ENCODE assay signal across 8 cellular contexts in the genomic region with DNA sequence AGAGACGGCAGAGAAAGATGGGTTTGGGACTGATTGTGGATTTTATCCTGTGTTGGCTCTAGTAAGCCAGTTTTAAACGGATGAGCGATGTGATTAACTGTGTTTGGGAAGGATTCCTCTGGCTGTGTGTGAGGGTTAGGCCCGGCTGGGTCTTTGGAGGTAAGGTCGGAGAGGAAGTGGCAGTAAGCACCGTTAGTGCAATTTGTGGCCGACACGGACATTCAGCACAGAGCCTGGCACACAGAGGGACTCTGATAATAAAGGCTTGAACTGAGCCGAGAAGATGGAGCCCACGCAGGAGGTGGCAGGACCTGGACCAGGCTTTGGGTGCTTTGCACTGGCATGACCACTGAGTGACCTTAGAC. TPM values are rescaled to one million over a fixed set of nuclear protein-coding genes. Genes with fewer than 3 reads are reported as not detected.
DNase-seq lines count a peak whose midpoint lies in the region; ATAC-seq, FAIRE-seq and TF ChIP-seq lines count a peak whose summit lies in the region.

No MANE protein-coding gene starts in this region.

- H3K9ac ChIP-seq in SK-N-MC (ENCODE audit: insufficient read length) (peak overlapping the region; percentile 90), fibroblast of lung (ENCODE audit: insufficient read depth, low read length) (peak overlapping the region; percentile 92)

- ATAC-seq in GM23338: no peak
- no peak for ATAC-seq in gastrocnemius medialis
- ATAC-seq in HG03196 (IDR thresholded peaks at IDR 0.05; ENCODE audit: unreplicated experiment): no peak
- no peak for ATAC-seq in GM21381 (IDR thresholded peaks at IDR 0.05; ENCODE audit: unreplicated experiment)

- H3K27me3 ChIP-seq in GM23338 (ENCODE audit: insufficient read depth): peaks cover 13% of the 10 kb centered on the region
- H3K27me3 ChIP-seq in fibroblast of lung (ENCODE audit: control insufficient read depth, insufficient read depth, low read length): no peaks in the 10 kb centered on the region
- no peaks in the 10 kb centered on the region for H3K27me3 ChIP-seq in gastrocnemius medialis

- no peak overlapping the region for H2AFZ ChIP-seq in GM23338
- H2AFZ ChIP-seq in fibroblast of lung (ENCODE audit: low read length): no peak overlapping the region

- H3K27ac Mint-ChIP-seq in GM23338: no peak overlapping the region

- peaks cover 24% of the 10 kb centered on the region for H3K4me1 ChIP-seq in GM23338 (ENCODE audit: insufficient read depth)
- peaks cover 15% of the 10 kb centered on the region for H3K4me1 ChIP-seq in fibroblast of lung (ENCODE audit: control insufficient read depth, extremely low read depth, insufficient read depth, low read length)
- peaks cover 36 to 58% of the 10 kb centered on the region in 2 donors for H3K4me1 ChIP-seq in gastrocnemius medialis

- in situ Hi-C loops in gastrocnemius medialis (cut with MboI; ENCODE audit: low sequenced_read_pairs in 4 of 4): no loop called here

- H3K4me3 ChIP-seq in GM23338 (peak overlapping the region; percentile 94), SK-N-MC (peak overlapping the region; percentile 98), fibroblast of lung (replicated peaks in 1 of 4; ENCODE audit: control extremely low read depth in 1 of 4, insufficient read depth in 1 of 4, low read depth in 3 of 4, low read length in 4 of 4) (peak overlapping the region; percentile 74 to 83 (median 79)), gastrocnemius medialis (peak overlapping the region; percentile 86 to 95 (median 88))

- no peak for FAIRE-seq in GM19239 (lab: Jason Lieb, UNC)

- H3F3A ChIP-seq in GM23338 (replicated peaks; ENCODE audit: low read depth): peaks cover 18% of the 10 kb centered on the region

- no peak for TF ChIP-seq CTCF in GM23338 (conservative IDR thresholded peaks at IDR 0.05; ENCODE audit: low read depth in 2 of 2)
- no peak for TF ChIP-seq CTCF in fibroblast of lung (conservative IDR thresholded peaks at IDR 0.05 in 1 of 2, IDR thresholded peaks at IDR 0.05 in 1 of 2; ENCODE audit: low read depth in 1 of 2, low read length in 2 of 2)
- TF ChIP-seq CTCF in gastrocnemius medialis (IDR thresholded peaks at IDR 0.05 in 4 of 5, conservative IDR thresholded peaks at IDR 0.05 in 1 of 5): no peak

- no peaks in the 10 kb centered on the region for H3K9me2 ChIP-seq in GM23338 (ENCODE audit: insufficient read depth)

- 0 out of 2 replicates have a peak, but pooled peaks cover 6% of the 10 kb centered on the region for H4K20me1 ChIP-seq in GM23338 (replicated peaks; ENCODE audit: insufficient read depth)
- no peaks in the 10 kb centered on the region for H4K20me1 ChIP-seq in fibroblast of lung (ENCODE audit: control insufficient read depth, extremely low read depth, insufficient read depth, low read length)

- no peak for DNase-seq in GM23338 (ENCODE audit: low spot score)
- no peak for DNase-seq in SK-N-MC (ENCODE audit: low read depth, low spot score)
- DNase-seq in fibroblast of lung (ENCODE audit: low read depth in 2 of 2): no peak
- DNase-seq in gastrocnemius medialis: no peak
- DNase-seq in GM19239 (ENCODE audit: insufficient read length, low spot score): no peak
- DNase-seq in NCI-H2107 treated with DMSO at 0.1 percent for 48 hours (lab: John Stamatoyannopoulos, UW; ENCODE audit: unreplicated experiment): no peak

- peaks cover 15% of the 10 kb centered on the region for H3K27me3 Mint-ChIP-seq in GM23338 (ENCODE audit: insufficient read depth, low read depth, poor library complexity)

- H3K9me3 ChIP-seq in SK-N-MC (ENCODE audit: low read depth, low read length): no peaks in the 10 kb centered on the region
- H3K9me3 ChIP-seq in fibroblast of lung (ENCODE audit: control insufficient read depth, insufficient read depth, low read depth, low read length): no peaks in the 10 kb centered on the region
- H3K9me3 ChIP-seq in gastrocnemius medialis: no peaks in the 10 kb centered on the region

- TF ChIP-seq POLR2A in gastrocnemius medialis (IDR thresholded peaks at IDR 0.05): no peak

- peak overlapping the region; percentile 85 for H3K4me3 Mint-ChIP-seq in GM23338

- H3K36me3 Mint-ChIP-seq in GM23338 (ENCODE audit: low read depth): no peaks in the 10 kb centered on the region

- H3K4me2 ChIP-seq in GM23338 (peak overlapping the region; percentile 99), fibroblast of lung (ENCODE audit: extremely low read depth, insufficient read depth, low read length) (peak overlapping the region; percentile 93)

- intact Hi-C loops in gastrocnemius medialis (cut with DNase I; ENCODE audit: low total_unique reads): loop anchor here (5.0 kb wide), 1 partner anchor 176 kb away; a partner anchor contains a TSS

- peaks cover 30% of the 10 kb centered on the region for H3K4me1 Mint-ChIP-seq in GM23338

- H3K36me3 ChIP-seq in GM23338 (ENCODE audit: insufficient read depth): no peaks in the 10 kb centered on the region
- H3K36me3 ChIP-seq in SK-N-MC (ENCODE audit: insufficient read depth, low read length): no peaks in the 10 kb centered on the region; the same call in 1 of the 2 replicates
- H3K36me3 ChIP-seq in fibroblast of lung (ENCODE audit: control insufficient read depth, insufficient read depth, low read length): no peaks in the 10 kb centered on the region
- H3K36me3 ChIP-seq in gastrocnemius medialis: peaks cover 0 to 9% of the 10 kb centered on the region in 2 donors

- H3K27ac ChIP-seq in GM23338 (ENCODE audit: low read depth): no peak overlapping the region
- H3K27ac ChIP-seq in SK-N-MC: no peak overlapping the region
- peak overlapping the region; percentile 83 for H3K27ac ChIP-seq in fibroblast of lung (ENCODE audit: insufficient read depth, low read length)
- peak overlapping the region; percentile 93 to 99 (median 96) for H3K27ac ChIP-seq in gastrocnemius medialis

- 0 out of 2 replicates have a peak, but pooled peaks cover 2% of the 10 kb centered on the region for H3K79me2 ChIP-seq in GM23338 (replicated peaks; ENCODE audit: insufficient read depth)
- peaks cover 32% of the 10 kb centered on the region for H3K79me2 ChIP-seq in fibroblast of lung (ENCODE audit: control insufficient read depth, insufficient read depth, low read length)

- no peaks in the 10 kb centered on the region for H3K9me3 Mint-ChIP-seq in GM23338

TF ChIP-seq in GM23338, 12 proteins besides CTCF, POLR2A, EP300 and RAD21 (continues in another document):
- TF ChIP-seq JUNB (IDR thresholded peaks at IDR 0.05; ENCODE audit: unreplicated experiment) (no peak), EZH2 (IDR thresholded peaks at IDR 0.05; ENCODE audit: low read depth, unreplicated experiment) (no peak), ZNF114 (CRISPR knock-in tag; IDR thresholded peaks at IDR 0.05) (no peak), STAT1 (IDR thresholded peaks at IDR 0.05; ENCODE audit: unreplicated experiment) (no peak), ZNF331 (CRISPR knock-in tag; IDR thresholded peaks at IDR 0.05; ENCODE audit: low read depth) (no peak)
- TF ChIP-seq, protein P1, sequence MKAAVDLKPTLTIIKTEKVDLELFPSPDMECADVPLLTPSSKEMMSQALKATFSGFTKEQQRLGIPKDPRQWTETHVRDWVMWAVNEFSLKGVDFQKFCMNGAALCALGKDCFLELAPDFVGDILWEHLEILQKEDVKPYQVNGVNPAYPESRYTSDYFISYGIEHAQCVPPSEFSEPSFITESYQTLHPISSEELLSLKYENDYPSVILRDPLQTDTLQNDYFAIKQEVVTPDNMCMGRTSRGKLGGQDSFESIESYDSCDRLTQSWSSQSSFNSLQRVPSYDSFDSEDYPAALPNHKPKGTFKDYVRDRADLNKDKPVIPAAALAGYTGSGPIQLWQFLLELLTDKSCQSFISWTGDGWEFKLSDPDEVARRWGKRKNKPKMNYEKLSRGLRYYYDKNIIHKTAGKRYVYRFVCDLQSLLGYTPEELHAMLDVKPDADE (IDR thresholded peaks at IDR 0.05): no peak

RNA-seq across cellular contexts. Expression of a gene that starts 1.3 kb away (rescaled TPM):
- 22.7 and 23.5 TPM in 2 replicates for total RNA-seq in GM23338 (2014; rRNA removed; shearing (Covaris generic))
- polyA plus RNA-seq in GM23338 (2016; fragmentation: Nextera tagmentation; extraction: Ambion mirVana): 13.4 and 14.8 TPM in 2 replicates
- total RNA-seq in fibroblast of lung: 38.3 and 41.1 TPM in 2 replicates
- 47.0 and 56.0 TPM in 2 replicates for polyA plus RNA-seq in fibroblast of lung
- polyA plus RNA-seq in fibroblast of lung (2012): 43.5 and 43.6 TPM in 2 replicates
- polyA minus RNA-seq in fibroblast of lung (ENCODE audit: low replicate concordance): 54.0 and 84.5 TPM in 2 replicates
- 100 to 1,000 TPM; 123 to 186 (median 170) TPM for total RNA-seq in gastrocnemius medialis

RNA-seq across cellular contexts. Expression of a gene that starts 21.1 kb away (rescaled TPM):
- total RNA-seq in GM23338 (2014; rRNA removed; shearing (Covaris generic)): 88.2 and 93.2 TPM in 2 replicates
- polyA plus RNA-seq in GM23338 (2016; fragmentation: Nextera tagmentation; extraction: Ambion mirVana) (17.9 and 19.9 TPM in 2 replicates), fibroblast of lung (67.6 and 69.5 TPM in 2 replicates)
- total RNA-seq in fibroblast of lung (11.0 and 19.3 TPM in 2 replicates), gastrocnemius medialis (10 to 100 TPM; 20.0 to 51.0 (median 43.3) TPM)
- polyA plus RNA-seq in fibroblast of lung (2012): 81.1 and 108 TPM in 2 replicates
- 172 and 276 TPM in 2 replicates for polyA minus RNA-seq in fibroblast of lung (ENCODE audit: low replicate concordance)

RNA-seq across cellular contexts. Expression of a gene that starts 38.2 kb away (rescaled TPM):
- total RNA-seq in GM23338 (2014; rRNA removed; shearing (Covaris generic)): 20.9 and 24.1 TPM in 2 replicates
- polyA plus RNA-seq in GM23338 (2016; fragmentation: Nextera tagmentation; extraction: Ambion mirVana) (21.2 and 21.9 TPM in 2 replicates), fibroblast of lung (1.2 and 3.4 TPM in 2 replicates)
- total RNA-seq in fibroblast of lung (under 0.01 and 0.33 TPM in 2 replicates), gastrocnemius medialis (not detected)
- polyA plus RNA-seq in fibroblast of lung (2012): 0.90 and 2.2 TPM in 2 replicates
- 0.82 and 1.9 TPM in 2 replicates for polyA minus RNA-seq in fibroblast of lung (ENCODE audit: low replicate concordance)

RNA-seq across cellular contexts. Expression of a gene that starts 54.4 kb away (rescaled TPM):
- 5.2 and 5.5 TPM in 2 replicates for total RNA-seq in GM23338 (2014; rRNA removed; shearing (Covaris generic))
- polyA plus RNA-seq in GM23338 (2016; fragmentation: Nextera tagmentation; extraction: Ambion mirVana): 4.0 and 4.2 TPM in 2 replicates
- 11.6 and 15.9 TPM in 2 replicates for total RNA-seq in fibroblast of lung
- polyA plus RNA-seq in fibroblast of lung: 7.4 and 12.8 TPM in 2 replicates
- 10.9 and 17.6 TPM in 2 replicates for polyA plus RNA-seq in fibroblast of lung (2012)
- 33.2 and 49.1 TPM in 2 replicates for polyA minus RNA-seq in fibroblast of lung (ENCODE audit: low replicate concordance)
- 1 to 10 TPM; 1.4 to 3.7 (median 2.1) TPM for total RNA-seq in gastrocnemius medialis

Comparison
In these comparisons a context has a peak if more than half of its experiments do, and no peak if none do; other contexts are left out.
1. H3K27ac ChIP-seq: peak in fibroblast of lung (single experiment) and gastrocnemius medialis (4 of 4); none in GM23338 (single experiment) and SK-N-MC (single experiment).
2. RNA of a gene that starts 38.2 kb away (total RNA-seq): 20.9 to 24.1 TPM in GM23338; under 0.01 to 0.33 TPM in fibroblast of lung and not detected in gastrocnemius medialis; every median in the first group is over 10 times any median in the second.
3. Peak in every context shown above with its lines, with median percentiles within 50 percentile points of each other: H3K4me3 ChIP-seq.